Comparison of ENCODE assay signal across 9 cellular contexts in genomic region chr16:88781140-88782077, GRCh38. TPM values are rescaled to one million over a fixed set of nuclear protein-coding genes. Genes with fewer than 3 reads are reported as not detected.
DNase-seq lines count a peak whose midpoint lies in the region; ATAC-seq and TF ChIP-seq lines count a peak whose summit lies in the region.
"Had no signal": no experiment of that assay in that cellular context is flagged by ENCODE, and none has a peak within 500 bp of the region (broad histone marks: within the 10 kb centered on the region; RNA-seq: fewer than 3 reads in every experiment).

No MANE protein-coding gene starts in this region.

- peak overlapping the region; percentile 52 for H3K27ac ChIP-seq in AG04450 (ENCODE audit: low read depth, low read length)
- H3K27ac ChIP-seq: psoas muscle had no signal

- TF ChIP-seq POLR2A in erythroblast (IDR thresholded peaks at IDR 0.05; ENCODE audit: low read length): no peak

- H3K9me3 ChIP-seq in AG04450 (ENCODE audit: control insufficient read depth, insufficient read depth, low read length): no peaks in the 10 kb centered on the region; the same call in 1 of the 2 replicates
- H3K9me3 ChIP-seq: psoas muscle had no signal

- H3K36me3 Mint-ChIP-seq in HFFc6 (ENCODE audit: low read depth): peaks cover 8% of the 10 kb centered on the region; the same call in 1 of the 2 replicates
- peaks cover 4% of the 10 kb centered on the region for H3K36me3 Mint-ChIP-seq in activated CD4-positive, alpha-beta T cell treated with anti-CD3 and anti-CD28 coated beads, Interleukin-2, amount 10 ng/mL, durations not matched to agents 24 days and 14 days (ENCODE audit: low read depth)

- H3K27ac Mint-ChIP-seq in HFFc6: peak overlapping the region; percentile 75
- H3K27ac Mint-ChIP-seq in activated CD4-positive, alpha-beta T cell treated with anti-CD3 and anti-CD28 coated beads, Interleukin-2, amount 10 ng/mL, durations not matched to agents 24 days and 14 days: peak overlapping the region; percentile 81

- H3K27me3 Mint-ChIP-seq in HFFc6 (ENCODE audit: insufficient read depth): peaks cover 2% of the 10 kb centered on the region
- H3K27me3 Mint-ChIP-seq in activated CD4-positive, alpha-beta T cell treated with anti-CD3 and anti-CD28 coated beads, Interleukin-2, amount 10 ng/mL, durations not matched to agents 24 days and 14 days: no peaks in the 10 kb centered on the region

- no peak for DNase-seq in AG04450 (ENCODE audit: low read depth, low spot score)
- no peak for DNase-seq in HFFc6
- DNase-seq in activated CD4-positive, alpha-beta T cell treated with anti-CD3 and anti-CD28 coated beads, Interleukin-2, amount 10 ng/mL, durations not matched to agents 24 days and 14 days: peak; percentile 91
- DNase-seq in erythroblast (lab: John Stamatoyannopoulos, UW): peak; percentile 81 to 82
- DNase-seq in stimulated activated CD8-positive, alpha-beta memory T cell treated with anti-CD3 and anti-CD28 coated beads, Interleukin-12 subunit alpha, Interleukin-12 subunit beta, amount 100 ng/mL, for 24 hours (ENCODE audit: extremely low read depth): peak; percentile 55
- no peak for DNase-seq in kidney glomerular epithelial cell (lab: John Stamatoyannopoulos, UW)

- H3K27me3 ChIP-seq in AG04450 (ENCODE audit: control insufficient read depth, insufficient read depth, low read length): no peaks in the 10 kb centered on the region

- H3K4me3 ChIP-seq in AG04450 (ENCODE audit: low read depth, low read length): no peak overlapping the region
- H3K4me3 ChIP-seq: psoas muscle had no signal

- H3K9me3 Mint-ChIP-seq in HFFc6: no peaks in the 10 kb centered on the region
- H3K9me3 Mint-ChIP-seq in activated CD4-positive, alpha-beta T cell treated with anti-CD3 and anti-CD28 coated beads, Interleukin-2, amount 10 ng/mL, durations not matched to agents 24 days and 14 days: no peaks in the 10 kb centered on the region

- intact Hi-C loops in activated CD4-positive, alpha-beta T cell treated with anti-CD3 and anti-CD28 coated beads, Interleukin-2, amount 10 ng/mL, durations not matched to agents 24 days and 14 days (cut with micrococcal nuclease): loop anchor here (1.0 to 10.0 kb wide), 6 partner anchors 31 to 327 kb away; partner anchors contain the start of genes CYBA, GALNS and ZFPM1

- peaks cover 39% of the 10 kb centered on the region for H3K4me1 Mint-ChIP-seq in HFFc6 (ENCODE audit: low read depth)
- H3K4me1 Mint-ChIP-seq in activated CD4-positive, alpha-beta T cell treated with anti-CD3 and anti-CD28 coated beads, Interleukin-2, amount 10 ng/mL, durations not matched to agents 24 days and 14 days: peaks cover 40% of the 10 kb centered on the region

- ATAC-seq in HG02763 (IDR thresholded peaks at IDR 0.05; ENCODE audit: unreplicated experiment) (no peak), HG03520 (IDR thresholded peaks at IDR 0.05; ENCODE audit: unreplicated experiment) (no peak)
- ATAC-seq: psoas muscle had no signal

- TF ChIP-seq CTCF in AG04450 (IDR thresholded peaks at IDR 0.05; ENCODE audit: low read depth, low read length) (no peak), HFFc6 (IDR thresholded peaks at IDR 0.05) (no peak)

- H3K4me3 Mint-ChIP-seq in HFFc6: peak overlapping the region; percentile 92
- peak overlapping the region; percentile 81 for H3K4me3 Mint-ChIP-seq in activated CD4-positive, alpha-beta T cell treated with anti-CD3 and anti-CD28 coated beads, Interleukin-2, amount 10 ng/mL, durations not matched to agents 24 days and 14 days

- CTCF ChIA-PET in AG04450 (lab: Charles Lee): interaction anchor here (1.4 to 2.6 kb wide), 4 partner anchors 26 to 77 kb away, joined by 3 to 19 read pairs (median 7); no protein-coding TSS in a partner anchor

- POLR2A ChIA-PET in AG04450 (lab: Yijun Ruan, JAX): interaction anchor here (3.6 kb wide), 1 partner anchor 8 kb away, joined by 20 read pairs; no protein-coding TSS in a partner anchor

RNA-seq across cellular contexts. Expression of gene PIEZO1, which starts 3.6 kb away (rescaled TPM):
- polyA plus RNA-seq in AG04450 (2011; rRNA removed): 47.0 and 72.7 TPM in 2 replicates
- polyA minus RNA-seq in AG04450 (2011; rRNA and poly(A)+ RNA removed): 62.8 and 92.2 TPM in 2 replicates
- 100 to 1,000 TPM; 238 to 293 (median 264) TPM for total RNA-seq in HFFc6 (2021; fragmentation: NEBNext Ultra II Directional; extraction: Animal tissue kit (Norgen Biotek cat#: 25700))
- 219 and 226 TPM in 2 replicates for total RNA-seq in activated CD4-positive, alpha-beta T cell treated with anti-CD3 and anti-CD28 coated beads, Interleukin-2, amount 10 ng/mL, durations not matched to agents 24 days and 14 days

RNA-seq across cellular contexts. Expression of gene CDT1, which starts 22.2 kb away (rescaled TPM):
- 1.2 and 2.4 TPM in 2 replicates for polyA plus RNA-seq in AG04450 (2011; rRNA removed)
- 2.0 TPM in 2 replicates for polyA minus RNA-seq in AG04450 (2011; rRNA and poly(A)+ RNA removed)
- total RNA-seq in HFFc6 (2021; fragmentation: NEBNext Ultra II Directional; extraction: Animal tissue kit (Norgen Biotek cat#: 25700)): 10 to 100 TPM; 13.3 to 28.2 (median 22.2) TPM
- total RNA-seq in activated CD4-positive, alpha-beta T cell treated with anti-CD3 and anti-CD28 coated beads, Interleukin-2, amount 10 ng/mL, durations not matched to agents 24 days and 14 days: 93.2 and 98.3 TPM in 2 replicates

RNA-seq across cellular contexts. Expression of gene APRT, which starts 30.3 kb away (rescaled TPM):
- 66.8 and 107 TPM in 2 replicates for polyA plus RNA-seq in AG04450 (2011; rRNA removed)
- polyA minus RNA-seq in AG04450 (2011; rRNA and poly(A)+ RNA removed): 23.2 and 28.7 TPM in 2 replicates
- total RNA-seq in HFFc6 (2021; fragmentation: NEBNext Ultra II Directional; extraction: Animal tissue kit (Norgen Biotek cat#: 25700)): 100 to 1,000 TPM; 123 to 163 (median 130) TPM
- total RNA-seq in activated CD4-positive, alpha-beta T cell treated with anti-CD3 and anti-CD28 coated beads, Interleukin-2, amount 10 ng/mL, durations not matched to agents 24 days and 14 days: 312 and 314 TPM in 2 replicates

Comparison
In these comparisons a context has a peak if more than half of its experiments do, and no peak if none do; other contexts are left out.
1. DNase-seq: peak in activated CD4-positive, alpha-beta T cell treated with anti-CD3 and anti-CD28 coated beads, Interleukin-2, amount 10 ng/mL, durations not matched to agents 24 days and 14 days (single experiment), erythroblast (2 of 2) and stimulated activated CD8-positive, alpha-beta memory T cell treated with anti-CD3 and anti-CD28 coated beads, Interleukin-12 subunit alpha, Interleukin-12 subunit beta, amount 100 ng/mL, for 24 hours (single experiment); none in AG04450 (single experiment), HFFc6 (single experiment) and kidney glomerular epithelial cell (single experiment).